Comparison of ENCODE assay signal across 8 cellular contexts in the genomic region with DNA sequence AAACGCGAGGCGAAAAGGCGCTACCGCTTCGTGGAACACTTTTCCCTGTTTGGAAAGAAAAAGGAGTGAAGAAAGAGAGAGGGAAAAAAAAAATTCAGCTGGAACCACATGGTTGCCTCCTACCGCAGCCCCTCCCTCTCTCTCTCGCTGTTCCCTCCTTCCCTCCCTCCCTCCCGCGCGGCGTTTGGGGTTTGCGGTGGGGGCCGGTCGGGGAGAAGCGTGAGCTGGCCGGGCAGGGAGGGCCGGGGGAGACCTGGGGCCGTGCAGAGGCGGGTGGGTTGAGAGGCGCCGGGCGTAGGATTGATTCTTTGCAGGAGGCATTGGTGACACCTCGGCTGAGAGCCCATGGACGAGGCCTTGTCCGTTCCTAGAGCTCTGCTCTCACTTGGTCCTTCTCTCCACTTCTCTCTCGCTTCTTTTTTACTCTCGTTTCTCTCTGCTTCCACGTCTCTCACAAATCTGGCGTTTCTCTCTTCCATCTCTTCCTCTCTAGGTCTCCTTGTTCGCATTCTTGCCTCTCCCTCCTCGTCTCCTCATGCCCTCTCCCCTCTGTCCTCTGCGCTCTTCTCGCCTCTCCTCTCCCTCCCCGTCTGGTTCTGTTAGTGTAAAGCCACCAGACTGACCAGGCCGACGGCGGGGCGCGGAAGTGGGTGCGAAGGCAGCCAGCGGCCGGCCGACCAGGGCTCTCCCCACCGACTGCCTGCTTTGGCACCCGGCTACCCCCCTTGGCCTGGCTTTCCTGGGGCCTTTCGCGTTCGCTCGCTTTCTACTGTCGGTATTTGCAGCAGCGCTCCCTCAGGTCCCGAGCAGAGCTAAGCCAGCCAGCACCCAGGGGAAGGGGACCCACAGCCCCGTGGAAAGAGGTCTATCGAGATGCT. TPM values are rescaled to one million over a fixed set of nuclear protein-coding genes. Genes with fewer than 3 reads are reported as not detected.
DNase-seq lines count a peak whose midpoint lies in the region; ATAC-seq and TF ChIP-seq lines count a peak whose summit lies in the region.

A gene with protein sequence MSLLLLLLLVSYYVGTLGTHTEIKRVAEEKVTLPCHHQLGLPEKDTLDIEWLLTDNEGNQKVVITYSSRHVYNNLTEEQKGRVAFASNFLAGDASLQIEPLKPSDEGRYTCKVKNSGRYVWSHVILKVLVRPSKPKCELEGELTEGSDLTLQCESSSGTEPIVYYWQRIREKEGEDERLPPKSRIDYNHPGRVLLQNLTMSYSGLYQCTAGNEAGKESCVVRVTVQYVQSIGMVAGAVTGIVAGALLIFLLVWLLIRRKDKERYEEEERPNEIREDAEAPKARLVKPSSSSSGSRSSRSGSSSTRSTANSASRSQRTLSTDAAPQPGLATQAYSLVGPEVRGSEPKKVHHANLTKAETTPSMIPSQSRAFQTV (minus strand): TSS at position 67 of the 878 bp plus-strand sequence. CDS start 308 bp downstream, outside the sequence.

- H4K20me1 ChIP-seq in hepatocyte (ENCODE audit: insufficient read depth, poor library complexity, severe bottlenecking), result no peaks in the 10 kb centered on the region

- H3K9me2 ChIP-seq in hepatocyte (replicated peaks; ENCODE audit: insufficient read depth), result no peaks in the 10 kb centered on the region

- H3K4me2 ChIP-seq in hepatocyte, result peak within 1 kb of the TSS; percentile 81

- peak; percentile 62 for DNase-seq in AG08395 (ENCODE audit: low spot score)
- DNase-seq in HFFc6, result peak; percentile 39
- peak; percentile 89 for DNase-seq in adipocyte (ENCODE audit: low read depth)
- DNase-seq in hepatocyte (ENCODE audit: low spot score), result peak; percentile 81
- DNase-seq in retinal pigment epithelial cell (ENCODE audit: low read depth), result no peak
- no peak for DNase-seq in SIG-M5 treated with dmso at 0.1 percent for 504 hours (lab: John Stamatoyannopoulos, UW; ENCODE audit: unreplicated experiment)
- DNase-seq in SW 1271 (lab: John Stamatoyannopoulos, UW), result no peak

- H2AFZ ChIP-seq in hepatocyte, result peak within 1 kb of the TSS; percentile 60

- H3K79me2 ChIP-seq in hepatocyte, result peaks cover 37% of the 10 kb centered on the region

- no peak for ATAC-seq in HG03469 (IDR thresholded peaks at IDR 0.05; ENCODE audit: unreplicated experiment)

- peak within 1 kb of the TSS; percentile 98 for H3K4me3 Mint-ChIP-seq in HFFc6

- H3K9me3 ChIP-seq in adipocyte (ENCODE audit: control insufficient read depth, low read length) (no peaks in the 10 kb centered on the region), hepatocyte (ENCODE audit: low read depth) (no peaks in the 10 kb centered on the region)

- H3K27ac ChIP-seq in hepatocyte, result peak within 1 kb of the TSS; percentile 96

- H3K27ac Mint-ChIP-seq in HFFc6, result peak within 1 kb of the TSS; percentile 92

- H3K36me3 Mint-ChIP-seq in HFFc6 (ENCODE audit: low read depth), result peaks cover 29% of the 10 kb centered on the region

- no peak for TF ChIP-seq CTCF in HFFc6 (IDR thresholded peaks at IDR 0.05)
- no peak for TF ChIP-seq CTCF in hepatocyte (IDR thresholded peaks at IDR 0.05; ENCODE audit: poor library complexity)
- no peak for TF ChIP-seq CTCF in retinal pigment epithelial cell (conservative IDR thresholded peaks at IDR 0.05; ENCODE audit: low read depth, low read length)

- H3K4me3 ChIP-seq in adipocyte (ENCODE audit: low read length) (peak within 1 kb of the TSS; percentile 95), hepatocyte (peak within 1 kb of the TSS; percentile 74), retinal pigment epithelial cell (ENCODE audit: low read length) (peak within 1 kb of the TSS; percentile 43)

- H3K36me3 ChIP-seq in adipocyte (ENCODE audit: control insufficient read depth, insufficient read depth, low read length, severe bottlenecking) (peaks cover 9% of the 10 kb centered on the region), hepatocyte (replicated peaks; ENCODE audit: insufficient read depth, low read depth) (no peaks in the 10 kb centered on the region)

- no peaks in the 10 kb centered on the region for H3K9me3 Mint-ChIP-seq in HFFc6

- WGBS in hepatocyte (ENCODE audit: low lambda C conversion rate, missing lambda C conversion rate), result 22% methylated on average over 26 of the region's 55 CpGs

- H3K27me3 Mint-ChIP-seq in HFFc6 (ENCODE audit: insufficient read depth), result no peaks in the 10 kb centered on the region; the same call in 1 of the 2 replicates

- H3K4me1 ChIP-seq in adipocyte (ENCODE audit: control insufficient read depth, insufficient read depth, low read length) (peaks cover 57% of the 10 kb centered on the region), hepatocyte (ENCODE audit: insufficient read depth) (peaks cover 23% of the 10 kb centered on the region)

- peaks cover 69% of the 10 kb centered on the region for H3K4me1 Mint-ChIP-seq in HFFc6 (ENCODE audit: low read depth)

- no peaks in the 10 kb centered on the region for H3K27me3 ChIP-seq in adipocyte (replicated peaks; ENCODE audit: control insufficient read depth, insufficient read depth, low read length)
- peaks cover 36% of the 10 kb centered on the region for H3K27me3 ChIP-seq in hepatocyte

- H3K9ac ChIP-seq in adipocyte (ENCODE audit: low read length), result peak within 1 kb of the TSS; percentile 99

RNA-seq across cellular contexts. Expression of the gene that starts here (rescaled TPM):
- total RNA-seq in HFFc6 (2021; fragmentation: NEBNext Ultra II Directional; extraction: Animal tissue kit (Norgen Biotek cat#: 25700)), result 100 to 1,000 TPM; 126 to 201 (median 138) TPM
- total RNA-seq in hepatocyte, result 59.4 and 75.1 TPM in 2 replicates
- 23.3 and 27.1 TPM in 2 replicates for polyA plus RNA-seq in hepatocyte

Comparison
In these comparisons a context has a peak if more than half of its experiments do, and no peak if none do; other contexts are left out.
1. DNase-seq: peak in AG08395 (single experiment), HFFc6 (single experiment), adipocyte (single experiment) and hepatocyte (single experiment); none in retinal pigment epithelial cell (single experiment), SIG-M5 treated with dmso at 0.1 percent for 504 hours (single experiment) and SW 1271 (0 of 2).
2. H3K4me3 ChIP-seq: peak in every context shown above with its lines; median percentile 95 in adipocyte; 74 in hepatocyte; 43 in retinal pigment epithelial cell.